Comparison of ENCODE assay signal across 9 cellular contexts in genomic region chr19:43505186-43505456, GRCh38. TPM values are rescaled to one million over a fixed set of nuclear protein-coding genes. Genes with fewer than 3 reads are reported as not detected.
DNase-seq lines count a peak whose midpoint lies in the region; ATAC-seq and TF ChIP-seq lines count a peak whose summit lies in the region.
"Had no signal": no experiment of that assay in that cellular context is flagged by ENCODE, and none has a peak within 500 bp of the region (broad histone marks: within the 10 kb centered on the region; RNA-seq: fewer than 3 reads in every experiment).

No MANE protein-coding gene starts in this region.

- no peaks in the 10 kb centered on the region for H3K9me3 Mint-ChIP-seq in T-helper 1 cell treated with Interleukin-12 subunit alpha and Interleukin-12 subunit beta and Interleukin-4 antibody, amounts not matched to agents 30 μg/mL and 1 μg/mL, for 36 hours
- no peaks in the 10 kb centered on the region for H3K9me3 Mint-ChIP-seq in WTC11
- H3K9me3 Mint-ChIP-seq in stimulated activated effector memory CD8-positive, alpha-beta T cell treated with anti-CD3 and anti-CD28 coated beads, Interleukin-12 subunit alpha, Interleukin-12 subunit beta, amount 100 ng/mL, for 72 hours: no peaks in the 10 kb centered on the region

- H3K4me1 ChIP-seq in iPS-15b (ENCODE audit: control insufficient read depth, insufficient read depth, low read length): no peaks in the 10 kb centered on the region

- H3K4me1 Mint-ChIP-seq in T-helper 1 cell treated with Interleukin-12 subunit alpha and Interleukin-12 subunit beta and Interleukin-4 antibody, amounts not matched to agents 30 μg/mL and 1 μg/mL, for 36 hours (ENCODE audit: low read depth): peaks cover 22% of the 10 kb centered on the region
- H3K4me1 Mint-ChIP-seq in WTC11: peaks cover 21% of the 10 kb centered on the region
- peaks cover 30% of the 10 kb centered on the region for H3K4me1 Mint-ChIP-seq in stimulated activated effector memory CD8-positive, alpha-beta T cell treated with anti-CD3 and anti-CD28 coated beads, Interleukin-12 subunit alpha, Interleukin-12 subunit beta, amount 100 ng/mL, for 72 hours

- peaks cover 27% of the 10 kb centered on the region for H3K27me3 ChIP-seq in iPS-15b (ENCODE audit: control insufficient read depth, insufficient read depth, low read length)

- peak overlapping the region; percentile 93 for H3K4me3 ChIP-seq in iPS-15b (ENCODE audit: low read depth, low read length)

- H3K27ac Mint-ChIP-seq in T-helper 1 cell treated with Interleukin-12 subunit alpha and Interleukin-12 subunit beta and Interleukin-4 antibody, amounts not matched to agents 30 μg/mL and 1 μg/mL, for 36 hours: peak overlapping the region; percentile 78
- H3K27ac Mint-ChIP-seq in WTC11: peak overlapping the region; percentile 26; the same call in 1 of the 2 replicates
- H3K27ac Mint-ChIP-seq in stimulated activated effector memory CD8-positive, alpha-beta T cell treated with anti-CD3 and anti-CD28 coated beads, Interleukin-12 subunit alpha, Interleukin-12 subunit beta, amount 100 ng/mL, for 72 hours: peak overlapping the region; percentile 95

- H3K27me3 Mint-ChIP-seq in T-helper 1 cell treated with Interleukin-12 subunit alpha and Interleukin-12 subunit beta and Interleukin-4 antibody, amounts not matched to agents 30 μg/mL and 1 μg/mL, for 36 hours (ENCODE audit: low read depth): no peaks in the 10 kb centered on the region
- H3K27me3 Mint-ChIP-seq in WTC11 (ENCODE audit: low read depth): peaks cover 38% of the 10 kb centered on the region

- H3K36me3 Mint-ChIP-seq in T-helper 1 cell treated with Interleukin-12 subunit alpha and Interleukin-12 subunit beta and Interleukin-4 antibody, amounts not matched to agents 30 μg/mL and 1 μg/mL, for 36 hours (ENCODE audit: low read depth): peaks cover 33% of the 10 kb centered on the region
- H3K36me3 Mint-ChIP-seq in WTC11: peaks cover 6% of the 10 kb centered on the region; the same call in 1 of the 2 replicates
- H3K36me3 Mint-ChIP-seq in stimulated activated effector memory CD8-positive, alpha-beta T cell treated with anti-CD3 and anti-CD28 coated beads, Interleukin-12 subunit alpha, Interleukin-12 subunit beta, amount 100 ng/mL, for 72 hours: peaks cover 64% of the 10 kb centered on the region

- POLR2A ChIA-PET in WTC11 (lab: Charles Lee): interaction anchor here (1.8 kb wide), 1 partner anchor 41 kb away, joined by 11 read pairs; no protein-coding TSS in a partner anchor

- ATAC-seq in WTC11 (no peak), HG03460 (IDR thresholded peaks at IDR 0.05; ENCODE audit: unreplicated experiment) (no peak)
- ATAC-seq in stimulated activated effector memory CD8-positive, alpha-beta T cell treated with anti-CD3 and anti-CD28 coated beads, Interleukin-12 subunit alpha, Interleukin-12 subunit beta, amount 100 ng/mL, for 72 hours: no peak

- CTCF ChIA-PET in WTC11 (lab: Charles Lee): interaction anchor here (0.6 to 3.5 kb wide), 14 partner anchors 14 to 90 kb away, joined by 3 to 50 read pairs (median 6); partner anchors contain the start of genes IRGQ, ZNF575 and ZNF576

- TF ChIP-seq CTCF in WTC11 (IDR thresholded peaks at IDR 0.05): no peak

- H3K9ac ChIP-seq in iPS-15b (ENCODE audit: low read depth, low read length): no peak overlapping the region

- H3K36me3 ChIP-seq in iPS-15b (ENCODE audit: control insufficient read depth, insufficient read depth, low read length): no peaks in the 10 kb centered on the region

- no peaks in the 10 kb centered on the region for H3K9me3 ChIP-seq in iPS-15b (ENCODE audit: control insufficient read depth, insufficient read depth, low read length)

- DNase-seq in T-helper 1 cell: no peak
- no peak for DNase-seq in WTC11 (ENCODE audit: low spot score)
- DNase-seq in stimulated activated effector memory CD8-positive, alpha-beta T cell treated with anti-CD3 and anti-CD28 coated beads, Interleukin-12 subunit alpha, Interleukin-12 subunit beta, amount 100 ng/mL, for 72 hours (ENCODE audit: low spot score in 2 of 2): no peak
- DNase-seq in effector CD8-positive, alpha-beta T cell (lab: John Stamatoyannopoulos, UW): no peak
- DNase-seq in NCI-H526 treated with DMSO at 0.1 percent for 48 hours (lab: John Stamatoyannopoulos, UW): no peak

- peak overlapping the region; percentile 30 for H3K4me3 Mint-ChIP-seq in T-helper 1 cell treated with Interleukin-12 subunit alpha and Interleukin-12 subunit beta and Interleukin-4 antibody, amounts not matched to agents 30 μg/mL and 1 μg/mL, for 36 hours
- peak overlapping the region; percentile 60 for H3K4me3 Mint-ChIP-seq in WTC11
- H3K4me3 Mint-ChIP-seq in stimulated activated effector memory CD8-positive, alpha-beta T cell treated with anti-CD3 and anti-CD28 coated beads, Interleukin-12 subunit alpha, Interleukin-12 subunit beta, amount 100 ng/mL, for 72 hours: peak overlapping the region; percentile 84

TF ChIP-seq in WTC11, 78 proteins besides CTCF, POLR2A, EP300 and RAD21:
- TF ChIP-seq HMGXB4 (CRISPR knock-in tag; IDR thresholded peaks at IDR 0.05): no peak
- TF ChIP-seq ZNF219 (CRISPR knock-in tag; IDR thresholded peaks at IDR 0.05; ENCODE audit: borderline replicate concordance): no peak
- TF ChIP-seq NFE2L1 (CRISPR knock-in tag; IDR thresholded peaks at IDR 0.05): no peak
- no peak for TF ChIP-seq SMAD3 (CRISPR knock-in tag; IDR thresholded peaks at IDR 0.05; ENCODE audit: borderline replicate concordance)

RNA-seq across cellular contexts. Expression of gene PHLDB3, which starts 0.6 kb away (rescaled TPM):
- total RNA-seq in WTC11 (2021): 14.6 to 15.6 TPM (median 14.8 TPM) in 3 replicates

RNA-seq across cellular contexts. Expression of gene ETHE1, which starts 21.9 kb away (rescaled TPM):
- 19.0 to 23.5 TPM (median 21.2 TPM) in 3 replicates for total RNA-seq in WTC11 (2021)

RNA-seq across cellular contexts. Expression of gene ZNF575, which starts 27.9 kb away (rescaled TPM):
- total RNA-seq in WTC11 (2021): 0.13 to 0.25 TPM in 2 of 3 replicates, not detected in the other

RNA-seq across cellular contexts. Expression of gene LYPD3, which starts 39.7 kb away (rescaled TPM):
- total RNA-seq in WTC11 (2021): 2.7 to 3.8 TPM (median 3.1 TPM) in 3 replicates
- total RNA-seq: A172 had no signal

Comparison
In these comparisons a context has a peak if more than half of its experiments do, and no peak if none do; other contexts are left out.
1. H3K27ac Mint-ChIP-seq: peak in every context shown above with its lines; median percentile 95 in stimulated activated effector memory CD8-positive, alpha-beta T cell treated with anti-CD3 and anti-CD28 coated beads, Interleukin-12 subunit alpha, Interleukin-12 subunit beta, amount 100 ng/mL, for 72 hours; 78 in T-helper 1 cell treated with Interleukin-12 subunit alpha and Interleukin-12 subunit beta and Interleukin-4 antibody, amounts not matched to agents 30 μg/mL and 1 μg/mL, for 36 hours; 26 in WTC11.
2. H3K4me3 Mint-ChIP-seq: peak in every context shown above with its lines; median percentile 84 in stimulated activated effector memory CD8-positive, alpha-beta T cell treated with anti-CD3 and anti-CD28 coated beads, Interleukin-12 subunit alpha, Interleukin-12 subunit beta, amount 100 ng/mL, for 72 hours; 60 in WTC11; 30 in T-helper 1 cell treated with Interleukin-12 subunit alpha and Interleukin-12 subunit beta and Interleukin-4 antibody, amounts not matched to agents 30 μg/mL and 1 μg/mL, for 36 hours.